11 cellular contexts compared by ENCODE assay signal in the genomic region with DNA sequence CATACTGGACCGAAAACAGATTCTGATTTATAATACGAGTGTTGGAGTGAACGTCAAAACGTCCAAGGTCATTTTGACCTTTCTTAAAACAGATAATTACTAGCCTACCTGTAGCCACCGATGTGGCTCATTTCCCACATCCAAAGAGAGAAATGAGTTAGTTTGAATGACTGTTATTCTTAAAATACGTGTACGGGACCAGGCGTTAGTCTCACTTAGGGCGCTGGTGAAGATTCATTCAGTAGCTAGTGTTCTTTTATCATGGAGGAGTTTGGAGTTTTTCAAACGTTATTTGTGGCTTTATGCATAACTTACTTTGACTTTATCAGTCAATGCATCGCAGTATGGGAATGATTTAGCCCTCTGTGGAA. TPM values are rescaled to one million over a fixed set of nuclear protein-coding genes. Genes with fewer than 3 reads are reported as not detected.
DNase-seq lines count a peak whose midpoint lies in the region; ATAC-seq and TF ChIP-seq lines count a peak whose summit lies in the region.
"Had no signal": no experiment of that assay in that cellular context is flagged by ENCODE, and none has a peak within 500 bp of the region (broad histone marks: within the 10 kb centered on the region; RNA-seq: fewer than 3 reads in every experiment).

No MANE protein-coding gene starts in this region.

- intact Hi-C loops in activated CD4-positive, alpha-beta memory T cell treated with anti-CD3 and anti-CD28 coated beads for 36 hours (cut with micrococcal nuclease): loop anchor here (1.0 to 10.0 kb wide), 6 partner anchors 61 to 1191 kb away; a partner anchor contains a TSS
- intact Hi-C loops in left lung (cut with DNase I) (no loop called here), tibial artery (cut with DNase I; ENCODE audit: low total_unique reads) (loop anchor here (10.0 kb wide), 1 partner anchor 99 kb away; no protein-coding TSS in a partner anchor), lower leg skin (cut with DNase I; ENCODE audit: low total_unique reads) (no loop called here)

- peak overlapping the region; percentile 64 for H3K4me3 Mint-ChIP-seq in activated CD4-positive, alpha-beta memory T cell treated with anti-CD3 and anti-CD28 coated beads, Interleukin-2, amount 10 ng/mL, durations not matched to agents 7 days and 5 days
- H3K4me3 Mint-ChIP-seq in activated CD4-positive, alpha-beta memory T cell treated with anti-CD3 and anti-CD28 coated beads for 36 hours: no peak overlapping the region

- H3K9me3 ChIP-seq in left lung (no peaks in the 10 kb centered on the region), tibial artery (no peaks in the 10 kb centered on the region)

- H3K36me3 ChIP-seq in left lung (no peaks in the 10 kb centered on the region), tibial artery (no peaks in the 10 kb centered on the region)

- H3K27me3 Mint-ChIP-seq in activated CD4-positive, alpha-beta memory T cell treated with anti-CD3 and anti-CD28 coated beads, Interleukin-2, amount 10 ng/mL, durations not matched to agents 7 days and 5 days: peaks cover 36% of the 10 kb centered on the region
- peaks cover 40% of the 10 kb centered on the region for H3K27me3 Mint-ChIP-seq in activated CD4-positive, alpha-beta memory T cell treated with anti-CD3 and anti-CD28 coated beads for 36 hours

- CTCF ChIA-PET in activated CD4-positive, alpha-beta memory T cell treated with anti-CD3 and anti-CD28 coated beads, Interleukin-2, amount 10 ng/mL, durations not matched to agents 7 days and 5 days (lab: Charles Lee): interaction anchor here (1.0 kb wide), 1 partner anchor 17 kb away, joined by 3 read pairs; no protein-coding TSS in a partner anchor
- CTCF ChIA-PET in activated CD4-positive, alpha-beta memory T cell treated with anti-CD3 and anti-CD28 coated beads for 36 hours (lab: Charles Lee): interaction anchor here (2.3 kb wide), 1 partner anchor 17 kb away, joined by 8 read pairs; no protein-coding TSS in a partner anchor

- ATAC-seq in left lung (no peak), HG03354 (IDR thresholded peaks at IDR 0.05; ENCODE audit: poor library complexity, severe bottlenecking, unreplicated experiment) (no peak)

- TF ChIP-seq POLR2A in lower leg skin (IDR thresholded peaks at IDR 0.05): no peak

- WGBS in lower leg skin, 2 donors: 12 to 16% methylated on average over 11 of the region's 11 CpGs

- no peaks in the 10 kb centered on the region for H3K9me3 Mint-ChIP-seq in activated CD4-positive, alpha-beta memory T cell treated with anti-CD3 and anti-CD28 coated beads, Interleukin-2, amount 10 ng/mL, durations not matched to agents 7 days and 5 days
- H3K9me3 Mint-ChIP-seq in activated CD4-positive, alpha-beta memory T cell treated with anti-CD3 and anti-CD28 coated beads for 36 hours: no peaks in the 10 kb centered on the region
- H3K9me3 Mint-ChIP-seq: T-helper 1 cell treated with Interleukin-12 subunit alpha and Interleukin-12 subunit beta and Interleukin-4 antibody, amounts not matched to agents 30 μg/mL and 1 μg/mL, for 36 hours had no signal

- H3K4me1 Mint-ChIP-seq in activated CD4-positive, alpha-beta memory T cell treated with anti-CD3 and anti-CD28 coated beads, Interleukin-2, amount 10 ng/mL, durations not matched to agents 7 days and 5 days: peaks cover 21% of the 10 kb centered on the region
- peaks cover 15% of the 10 kb centered on the region for H3K4me1 Mint-ChIP-seq in activated CD4-positive, alpha-beta memory T cell treated with anti-CD3 and anti-CD28 coated beads for 36 hours (ENCODE audit: low read depth)

- peaks cover 0 to 19% of the 10 kb centered on the region in 2 donors for H3K4me1 ChIP-seq in left lung
- peaks cover 0 to 15% (median 0%) of the 10 kb centered on the region in 4 donors for H3K4me1 ChIP-seq in tibial artery

- H3K36me3 Mint-ChIP-seq in activated CD4-positive, alpha-beta memory T cell treated with anti-CD3 and anti-CD28 coated beads, Interleukin-2, amount 10 ng/mL, durations not matched to agents 7 days and 5 days (ENCODE audit: low read depth): peaks cover 4% of the 10 kb centered on the region
- no peaks in the 10 kb centered on the region for H3K36me3 Mint-ChIP-seq in activated CD4-positive, alpha-beta memory T cell treated with anti-CD3 and anti-CD28 coated beads for 36 hours

- H3K27ac ChIP-seq in left lung (peak overlapping the region in 1 of 2 donors; percentile 77), tibial artery (peak overlapping the region; percentile 75 to 78)

- H3K4me3 ChIP-seq in astrocyte of the cerebellum (ENCODE audit: low read depth, low read length) (peak overlapping the region; percentile 75), left lung (peak overlapping the region; percentile 52 to 53), tibial artery (peak overlapping the region; percentile 76 to 90), lower leg skin (ENCODE audit: low read depth, poor library complexity, severe bottlenecking) (no peak overlapping the region)

- in situ Hi-C loops in astrocyte of the cerebellum (cut with HindIII; ENCODE audit: low sequenced_read_pairs): no loop called here

- TF ChIP-seq CTCF in astrocyte of the cerebellum (IDR thresholded peaks at IDR 0.05; ENCODE audit: low read depth, low read length, missing control alignments) (no peak), left lung (IDR thresholded peaks at IDR 0.05) (no peak), tibial artery (IDR thresholded peaks at IDR 0.05) (no peak), lower leg skin (IDR thresholded peaks at IDR 0.05) (no peak)

- H3K27ac Mint-ChIP-seq in activated CD4-positive, alpha-beta memory T cell treated with anti-CD3 and anti-CD28 coated beads, Interleukin-2, amount 10 ng/mL, durations not matched to agents 7 days and 5 days: no peak overlapping the region
- H3K27ac Mint-ChIP-seq in activated CD4-positive, alpha-beta memory T cell treated with anti-CD3 and anti-CD28 coated beads for 36 hours: no peak overlapping the region
- H3K27ac Mint-ChIP-seq: T-helper 1 cell treated with Interleukin-12 subunit alpha and Interleukin-12 subunit beta and Interleukin-4 antibody, amounts not matched to agents 30 μg/mL and 1 μg/mL, for 36 hours had no signal

- DNase-seq in activated CD4-positive, alpha-beta memory T cell treated with anti-CD3 and anti-CD28 coated beads, Interleukin-2, amount 10 ng/mL, durations not matched to agents 7 days and 5 days: no peak
- no peak for DNase-seq in activated CD4-positive, alpha-beta memory T cell treated with anti-CD3 and anti-CD28 coated beads for 36 hours
- no peak for DNase-seq in astrocyte of the cerebellum (ENCODE audit: low read depth)
- DNase-seq in left lung: no peak
- DNase-seq in tibial artery: no peak
- no peak for DNase-seq in lower leg skin (ENCODE audit: low spot score in 2 of 2)
- no peak for DNase-seq in NCI-H82 treated with DMSO at 0.1 percent for 48 hours (lab: John Stamatoyannopoulos, UW; ENCODE audit: unreplicated experiment)
- DNase-seq: amniotic stem cell, NCI-H1436 had no signal

- peaks cover 9 to 52% of the 10 kb centered on the region in 2 donors for H3K27me3 ChIP-seq in left lung
- no peaks in the 10 kb centered on the region for H3K27me3 ChIP-seq in tibial artery

- POLR2A ChIA-PET in activated CD4-positive, alpha-beta memory T cell treated with anti-CD3 and anti-CD28 coated beads, Interleukin-2, amount 10 ng/mL, durations not matched to agents 7 days and 5 days (lab: Charles Lee): no interaction called here
- POLR2A ChIA-PET in activated CD4-positive, alpha-beta memory T cell treated with anti-CD3 and anti-CD28 coated beads for 36 hours (lab: Charles Lee): no interaction called here

RNA-seq across cellular contexts. Expression of a gene that starts 1.4 kb away (rescaled TPM):
- under 1 TPM; 0.08 TPM for total RNA-seq in activated CD4-positive, alpha-beta memory T cell treated with anti-CD3 and anti-CD28 coated beads, Interleukin-2, amount 10 ng/mL, durations not matched to agents 7 days and 5 days
- total RNA-seq in activated CD4-positive, alpha-beta memory T cell treated with anti-CD3 and anti-CD28 coated beads for 36 hours: not detected
- total RNA-seq in left lung: 10 to 100 TPM; 10.9 to 15.4 TPM
- 10 to 100 TPM in 1 of 4 donors, 1 to 10 TPM in 3; 5.0 to 11.5 (median 7.1) TPM for total RNA-seq in lower leg skin

Comparison
In these comparisons a context has a peak if more than half of its experiments do, and no peak if none do; other contexts are left out.
1. RNA of a gene that starts 1.4 kb away (total RNA-seq): 10.9 to 15.4 TPM in left lung and 5.0 to 11.5 TPM in lower leg skin; 0.08 TPM in activated CD4-positive, alpha-beta memory T cell treated with anti-CD3 and anti-CD28 coated beads, Interleukin-2, amount 10 ng/mL, durations not matched to agents 7 days and 5 days and not detected in activated CD4-positive, alpha-beta memory T cell treated with anti-CD3 and anti-CD28 coated beads for 36 hours; every median in the first group is over 4 times any median in the second.
2. intact Hi-C loops: an anchor here in activated CD4-positive, alpha-beta memory T cell treated with anti-CD3 and anti-CD28 coated beads for 36 hours (1.0 to 10.0 kb wide) and tibial artery (10.0 kb wide); none called in left lung and lower leg skin.